1 cellular context compared by ENCODE assay signal in genomic region chr12:111766608-111767361, GRCh38.
TF ChIP-seq lines count a peak whose summit lies in the region.

TSS of gene ALDH2 (plus strand) at chr12:111766933. CDS start at chr12:111766983, 50 bp downstream.

TF ChIP-seq in K562, 482 proteins besides CTCF, POLR2A, EP300 and RAD21 (continued from another document and continues in another):
- TF ChIP-seq, protein P1, sequence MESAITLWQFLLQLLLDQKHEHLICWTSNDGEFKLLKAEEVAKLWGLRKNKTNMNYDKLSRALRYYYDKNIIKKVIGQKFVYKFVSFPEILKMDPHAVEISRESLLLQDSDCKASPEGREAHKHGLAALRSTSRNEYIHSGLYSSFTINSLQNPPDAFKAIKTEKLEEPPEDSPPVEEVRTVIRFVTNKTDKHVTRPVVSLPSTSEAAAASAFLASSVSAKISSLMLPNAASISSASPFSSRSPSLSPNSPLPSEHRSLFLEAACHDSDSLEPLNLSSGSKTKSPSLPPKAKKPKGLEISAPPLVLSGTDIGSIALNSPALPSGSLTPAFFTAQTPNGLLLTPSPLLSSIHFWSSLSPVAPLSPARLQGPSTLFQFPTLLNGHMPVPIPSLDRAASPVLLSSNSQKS (CRISPR knock-in tag; IDR thresholded peaks at IDR 0.05): no peak
- TF ChIP-seq CHD2 (IDR thresholded peaks at IDR 0.05; ENCODE audit: low read depth, low read length) (no peak), KDM5B (IDR thresholded peaks at IDR 0.05; ENCODE audit: insufficient replicate concordance, low read depth, low read length) (peak; percentile 81), THRAP3 (IDR thresholded peaks at IDR 0.05; ENCODE audit: borderline replicate concordance) (no peak), PBX2 (CRISPR knock-in tag; IDR thresholded peaks at IDR 0.05; ENCODE audit: low read depth) (0 out of 2 replicates have a peak, but pooled peaks have one; percentile 4), PBX2 (tag; conservative IDR thresholded peaks at IDR 0.05; ENCODE audit: low read depth) (no peak), U2AF1 (optimal IDR thresholded peaks at IDR 0.05; ENCODE audit: low read depth, low read length) (no peak), GABPB1 (CRISPR knock-in tag; IDR thresholded peaks at IDR 0.05) (peak; percentile 68), EZH2 (IDR thresholded peaks at IDR 0.05; ENCODE audit: borderline replicate concordance, low read depth, low read length) (no peak), HLTF (IDR thresholded peaks at IDR 0.05) (no peak), ZBTB9 (CRISPR knock-in tag; IDR thresholded peaks at IDR 0.05) (peak; percentile 22; the same call in 1 of the 2 replicates), RB1 (IDR thresholded peaks at IDR 0.05; ENCODE audit: low read depth) (peak; percentile 51; the same call in 1 of the 2 replicates), CBFA2T2 (conservative IDR thresholded peaks at IDR 0.05) (no peak), EP400 (IDR thresholded peaks at IDR 0.05) (peak; percentile 75), NBN (IDR thresholded peaks at IDR 0.05; ENCODE audit: low read depth) (no peak), CCNT2 (IDR thresholded peaks at IDR 0.05; ENCODE audit: borderline replicate concordance, extremely low read depth, insufficient read length, low read depth, low read length) (peak; percentile 77), ZNF23 (CRISPR knock-in tag; IDR thresholded peaks at IDR 0.05) (no peak), SP1 (CRISPR knock-in tag; IDR thresholded peaks at IDR 0.05) (peak; percentile 82), SIN3B (IDR thresholded peaks at IDR 0.05; ENCODE audit: low read depth) (no peak), E2F8 (IDR thresholded peaks at IDR 0.05; ENCODE audit: low read depth, partially characterized antibody) (no peak), L3MBTL2 (IDR thresholded peaks at IDR 0.05) (peak; percentile 85), GMEB1 (CRISPR knock-in tag; IDR thresholded peaks at IDR 0.05) (no peak), GATAD2A (IDR thresholded peaks at IDR 0.05) (peak; percentile 6; the same call in 1 of the 2 replicates), ZNF780A (CRISPR knock-in tag; IDR thresholded peaks at IDR 0.05) (no peak), RBM22 (IDR thresholded peaks at IDR 0.05; ENCODE audit: low read depth, low read length, poor library complexity, severe bottlenecking) (no peak), ILF3 (IDR thresholded peaks at IDR 0.05; ENCODE audit: borderline replicate concordance) (no peak), RFX1 (IDR thresholded peaks at IDR 0.05) (no peak), SPI1 (IDR thresholded peaks at IDR 0.05; ENCODE audit: borderline replicate concordance, low read depth, low read length) (no peak), BMI1 (IDR thresholded peaks at IDR 0.05; ENCODE audit: low read length) (no peak), ZNF174 (CRISPR knock-in tag; IDR thresholded peaks at IDR 0.05) (no peak), ZNF696 (CRISPR knock-in tag; conservative IDR thresholded peaks at IDR 0.05) (no peak), ZNF589 (CRISPR knock-in tag; IDR thresholded peaks at IDR 0.05; ENCODE audit: low read depth) (no peak), ZNF561 (CRISPR knock-in tag; conservative IDR thresholded peaks at IDR 0.05) (no peak), ZNF232 (CRISPR knock-in tag; IDR thresholded peaks at IDR 0.05) (no peak), ERF (CRISPR knock-in tag; IDR thresholded peaks at IDR 0.05) (0 out of 2 replicates have a peak, but pooled peaks have one; percentile 6), SRSF9 (IDR thresholded peaks at IDR 0.05; ENCODE audit: borderline replicate concordance, low read depth, low read length) (no peak), CBX1 (IDR thresholded peaks at IDR 0.05; ENCODE audit: low read depth) (0 out of 2 replicates have a peak, but pooled peaks have one; percentile 27), FOXK1 (CRISPR knock-in tag; IDR thresholded peaks at IDR 0.05; ENCODE audit: borderline replicate concordance) (no peak), ETV5 (CRISPR knock-in tag; IDR thresholded peaks at IDR 0.05; ENCODE audit: low read depth) (peak; percentile 40; the same call in 1 of the 2 replicates), ZNF354B (CRISPR knock-in tag; IDR thresholded peaks at IDR 0.05) (no peak), POLR2G (IDR thresholded peaks at IDR 0.05; ENCODE audit: low read depth, low read length) (peak; percentile 94), LCOR (CRISPR knock-in tag; IDR thresholded peaks at IDR 0.05) (peak; percentile 61; the same call in 1 of the 2 replicates), ELF4 (CRISPR knock-in tag; IDR thresholded peaks at IDR 0.05) (no peak), LEF1 (IDR thresholded peaks at IDR 0.05) (no peak), TARDBP (IDR thresholded peaks at IDR 0.05) (no peak)
- TF ChIP-seq, protein P2, sequence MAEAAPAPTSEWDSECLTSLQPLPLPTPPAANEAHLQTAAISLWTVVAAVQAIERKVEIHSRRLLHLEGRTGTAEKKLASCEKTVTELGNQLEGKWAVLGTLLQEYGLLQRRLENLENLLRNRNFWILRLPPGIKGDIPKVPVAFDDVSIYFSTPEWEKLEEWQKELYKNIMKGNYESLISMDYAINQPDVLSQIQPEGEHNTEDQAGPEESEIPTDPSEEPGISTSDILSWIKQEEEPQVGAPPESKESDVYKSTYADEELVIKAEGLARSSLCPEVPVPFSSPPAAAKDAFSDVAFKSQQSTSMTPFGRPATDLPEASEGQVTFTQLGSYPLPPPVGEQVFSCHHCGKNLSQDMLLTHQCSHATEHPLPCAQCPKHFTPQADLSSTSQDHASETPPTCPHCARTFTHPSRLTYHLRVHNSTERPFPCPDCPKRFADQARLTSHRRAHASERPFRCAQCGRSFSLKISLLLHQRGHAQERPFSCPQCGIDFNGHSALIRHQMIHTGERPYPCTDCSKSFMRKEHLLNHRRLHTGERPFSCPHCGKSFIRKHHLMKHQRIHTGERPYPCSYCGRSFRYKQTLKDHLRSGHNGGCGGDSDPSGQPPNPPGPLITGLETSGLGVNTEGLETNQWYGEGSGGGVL (CRISPR knock-in tag; IDR thresholded peaks at IDR 0.05): no peak
- TF ChIP-seq, protein P3, sequence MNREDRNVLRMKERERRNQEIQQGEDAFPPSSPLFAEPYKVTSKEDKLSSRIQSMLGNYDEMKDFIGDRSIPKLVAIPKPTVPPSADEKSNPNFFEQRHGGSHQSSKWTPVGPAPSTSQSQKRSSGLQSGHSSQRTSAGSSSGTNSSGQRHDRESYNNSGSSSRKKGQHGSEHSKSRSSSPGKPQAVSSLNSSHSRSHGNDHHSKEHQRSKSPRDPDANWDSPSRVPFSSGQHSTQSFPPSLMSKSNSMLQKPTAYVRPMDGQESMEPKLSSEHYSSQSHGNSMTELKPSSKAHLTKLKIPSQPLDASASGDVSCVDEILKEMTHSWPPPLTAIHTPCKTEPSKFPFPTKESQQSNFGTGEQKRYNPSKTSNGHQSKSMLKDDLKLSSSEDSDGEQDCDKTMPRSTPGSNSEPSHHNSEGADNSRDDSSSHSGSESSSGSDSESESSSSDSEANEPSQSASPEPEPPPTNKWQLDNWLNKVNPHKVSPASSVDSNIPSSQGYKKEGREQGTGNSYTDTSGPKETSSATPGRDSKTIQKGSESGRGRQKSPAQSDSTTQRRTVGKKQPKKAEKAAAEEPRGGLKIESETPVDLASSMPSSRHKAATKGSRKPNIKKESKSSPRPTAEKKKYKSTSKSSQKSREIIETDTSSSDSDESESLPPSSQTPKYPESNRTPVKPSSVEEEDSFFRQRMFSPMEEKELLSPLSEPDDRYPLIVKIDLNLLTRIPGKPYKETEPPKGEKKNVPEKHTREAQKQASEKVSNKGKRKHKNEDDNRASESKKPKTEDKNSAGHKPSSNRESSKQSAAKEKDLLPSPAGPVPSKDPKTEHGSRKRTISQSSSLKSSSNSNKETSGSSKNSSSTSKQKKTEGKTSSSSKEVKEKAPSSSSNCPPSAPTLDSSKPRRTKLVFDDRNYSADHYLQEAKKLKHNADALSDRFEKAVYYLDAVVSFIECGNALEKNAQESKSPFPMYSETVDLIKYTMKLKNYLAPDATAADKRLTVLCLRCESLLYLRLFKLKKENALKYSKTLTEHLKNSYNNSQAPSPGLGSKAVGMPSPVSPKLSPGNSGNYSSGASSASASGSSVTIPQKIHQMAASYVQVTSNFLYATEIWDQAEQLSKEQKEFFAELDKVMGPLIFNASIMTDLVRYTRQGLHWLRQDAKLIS (CRISPR knock-in tag; IDR thresholded peaks at IDR 0.05): peak; percentile 74; the same call in 1 of the 2 replicates
- TF ChIP-seq, protein P4, sequence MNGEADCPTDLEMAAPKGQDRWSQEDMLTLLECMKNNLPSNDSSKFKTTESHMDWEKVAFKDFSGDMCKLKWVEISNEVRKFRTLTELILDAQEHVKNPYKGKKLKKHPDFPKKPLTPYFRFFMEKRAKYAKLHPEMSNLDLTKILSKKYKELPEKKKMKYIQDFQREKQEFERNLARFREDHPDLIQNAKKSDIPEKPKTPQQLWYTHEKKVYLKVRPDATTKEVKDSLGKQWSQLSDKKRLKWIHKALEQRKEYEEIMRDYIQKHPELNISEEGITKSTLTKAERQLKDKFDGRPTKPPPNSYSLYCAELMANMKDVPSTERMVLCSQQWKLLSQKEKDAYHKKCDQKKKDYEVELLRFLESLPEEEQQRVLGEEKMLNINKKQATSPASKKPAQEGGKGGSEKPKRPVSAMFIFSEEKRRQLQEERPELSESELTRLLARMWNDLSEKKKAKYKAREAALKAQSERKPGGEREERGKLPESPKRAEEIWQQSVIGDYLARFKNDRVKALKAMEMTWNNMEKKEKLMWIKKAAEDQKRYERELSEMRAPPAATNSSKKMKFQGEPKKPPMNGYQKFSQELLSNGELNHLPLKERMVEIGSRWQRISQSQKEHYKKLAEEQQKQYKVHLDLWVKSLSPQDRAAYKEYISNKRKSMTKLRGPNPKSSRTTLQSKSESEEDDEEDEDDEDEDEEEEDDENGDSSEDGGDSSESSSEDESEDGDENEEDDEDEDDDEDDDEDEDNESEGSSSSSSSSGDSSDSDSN (IDR thresholded peaks at IDR 0.05; ENCODE audit: borderline replicate concordance in 1 of 2, low read depth in 2 of 2, low read length in 2 of 2): peak in 1 of 2 experiments; percentile 60; a peak in 2 of 4 replicates
- TF ChIP-seq, protein P5, sequence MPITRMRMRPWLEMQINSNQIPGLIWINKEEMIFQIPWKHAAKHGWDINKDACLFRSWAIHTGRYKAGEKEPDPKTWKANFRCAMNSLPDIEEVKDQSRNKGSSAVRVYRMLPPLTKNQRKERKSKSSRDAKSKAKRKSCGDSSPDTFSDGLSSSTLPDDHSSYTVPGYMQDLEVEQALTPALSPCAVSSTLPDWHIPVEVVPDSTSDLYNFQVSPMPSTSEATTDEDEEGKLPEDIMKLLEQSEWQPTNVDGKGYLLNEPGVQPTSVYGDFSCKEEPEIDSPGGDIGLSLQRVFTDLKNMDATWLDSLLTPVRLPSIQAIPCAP (CRISPR knock-in tag; IDR thresholded peaks at IDR 0.05; ENCODE audit: borderline replicate concordance): no peak
